ENCODE assay signal across 8 cellular contexts in the genomic region with DNA sequence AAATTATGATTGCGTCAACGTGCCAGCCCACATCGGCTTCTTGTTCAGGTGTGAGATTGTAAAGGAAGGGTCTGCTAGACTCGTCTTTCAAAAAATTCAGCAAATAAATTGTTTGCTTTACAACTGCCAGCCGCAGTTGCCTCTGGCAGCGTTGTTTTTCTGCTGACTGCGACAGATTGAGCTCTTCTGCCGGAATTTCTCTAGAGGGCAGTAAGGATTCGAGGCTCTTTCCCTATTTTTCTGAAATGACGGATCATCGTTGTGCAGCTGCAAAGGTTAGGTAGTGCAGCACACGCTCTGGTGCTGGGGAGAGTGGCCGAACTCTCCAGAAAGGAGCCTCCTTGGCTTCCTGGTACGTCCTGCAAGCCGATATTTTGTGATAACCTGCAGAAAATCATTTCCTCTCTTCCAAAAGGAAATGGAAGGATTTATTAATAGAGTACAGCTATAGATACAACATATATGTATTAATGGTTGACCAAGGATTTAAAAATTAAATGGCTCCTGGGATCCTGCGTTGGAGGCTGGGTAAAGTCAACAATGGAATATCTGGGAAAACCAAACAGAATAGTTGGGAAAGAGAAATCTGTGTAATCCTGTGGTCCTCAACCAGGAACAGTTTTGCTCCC.
A peak's percentile ranks its signal among the peaks of the same experiment; 100 is the strongest.
DNase-seq lines count a peak whose midpoint lies in the region; ATAC-seq and TF ChIP-seq lines count a peak whose summit lies in the region.

No MANE protein-coding gene starts in this region.

- H3K27ac ChIP-seq in liver (ENCODE audit: low read depth in 1 of 2, low read length in 2 of 2) (no peak overlapping the region), vagina (no peak overlapping the region)

- intact Hi-C loops in vagina (cut with DNase I) = no loop called here

- H3K4me1 ChIP-seq in liver (ENCODE audit: control insufficient read depth in 4 of 4, insufficient read depth in 4 of 4, low read length in 3 of 4) (peaks cover 0 to 9% (median 4%) of the 10 kb centered on the region in 4 donors), vagina (peaks cover 5% of the 10 kb centered on the region)

- ATAC-seq in HG03565 (IDR thresholded peaks at IDR 0.05; ENCODE audit: unreplicated experiment) = no peak
- no peak for ATAC-seq in GM18868 (IDR thresholded peaks at IDR 0.05; ENCODE audit: unreplicated experiment)
- ATAC-seq in HG02981 (IDR thresholded peaks at IDR 0.05; ENCODE audit: unreplicated experiment) = no peak

- H3K36me3 ChIP-seq in liver (ENCODE audit: control insufficient read depth in 4 of 4, insufficient read depth in 3 of 4, low read depth in 1 of 4, low read length in 3 of 4) = no peaks in the 10 kb centered on the region
- H3K36me3 ChIP-seq in vagina = no peaks in the 10 kb centered on the region

- TF ChIP-seq CTCF in liver (IDR thresholded peaks at IDR 0.05; ENCODE audit: low read depth, low read length, missing input control) (peak; percentile 50), vagina (IDR thresholded peaks at IDR 0.05) (no peak)

- no peak overlapping the region for H3K9ac ChIP-seq in liver (ENCODE audit: low read depth in 1 of 2, low read length in 2 of 2)

- H3K27me3 ChIP-seq in liver (ENCODE audit: control insufficient read depth in 4 of 4, insufficient read depth in 4 of 4, low read length in 3 of 4) (no peaks in the 10 kb centered on the region), vagina (no peaks in the 10 kb centered on the region)

- 14% methylated on average over 16 of the region's 16 CpGs for WGBS in liver

- H3K9me3 ChIP-seq in liver (ENCODE audit: control insufficient read depth in 4 of 4, low read length in 3 of 4) (no peaks in the 10 kb centered on the region), vagina (no peaks in the 10 kb centered on the region)

- peak; percentile 82 to 86 for TF ChIP-seq RAD21 in liver (IDR thresholded peaks at IDR 0.05)

- H3K4me3 ChIP-seq in liver (ENCODE audit: low read depth in 1 of 3, low read length in 3 of 3) (no peak overlapping the region), vagina (no peak overlapping the region)

- peak; percentile 54 for DNase-seq in D341Med (ENCODE audit: low spot score)
- DNase-seq in NCI-H1694 (lab: John Stamatoyannopoulos, UW) = peak; percentile 67
- peak; percentile 59 for DNase-seq in astrocyte of the hippocampus (ENCODE audit: low read depth, low spot score)
- no peak for DNase-seq in vagina (ENCODE audit: extremely low spot score in 2 of 2)

- no peak for TF ChIP-seq POLR2A in vagina (IDR thresholded peaks at IDR 0.05)

TF ChIP-seq in liver, 16 proteins besides CTCF, POLR2A, EP300 and RAD21:
- no peak for TF ChIP-seq FOXA1 (IDR thresholded peaks at IDR 0.05)
- no peak for TF ChIP-seq JUND (IDR thresholded peaks at IDR 0.05)
- peak; percentile 14 for TF ChIP-seq NR2F2 (IDR thresholded peaks at IDR 0.05)
- TF ChIP-seq YY1 (IDR thresholded peaks at IDR 0.05) = peak; percentile 41
- TF ChIP-seq, protein P1, sequence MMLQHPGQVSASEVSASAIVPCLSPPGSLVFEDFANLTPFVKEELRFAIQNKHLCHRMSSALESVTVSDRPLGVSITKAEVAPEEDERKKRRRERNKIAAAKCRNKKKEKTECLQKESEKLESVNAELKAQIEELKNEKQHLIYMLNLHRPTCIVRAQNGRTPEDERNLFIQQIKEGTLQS (IDR thresholded peaks at IDR 0.05) = no peak

Comparison
In these comparisons a context has a peak if more than half of its experiments do, and no peak if none do; other contexts are left out.
1. DNase-seq: peak in D341Med (single experiment), NCI-H1694 (single experiment) and astrocyte of the hippocampus (single experiment); none in vagina (0 of 2).